ENCODE assay signal across 22 cellular contexts in genomic region chr1:116207126-116207735, GRCh38.
"Had no signal": no experiment of that assay in that cellular context is flagged by ENCODE, and none has a peak within 500 bp of the region (broad histone marks: within the 10 kb centered on the region; RNA-seq: fewer than 3 reads in every experiment).

No MANE protein-coding gene starts in this region.

- H3K9me3 ChIP-seq: SK-N-SH had no signal

- H3K4me2 ChIP-seq: SK-N-SH had no signal

- H3K9ac ChIP-seq: SK-N-SH had no signal

- H3K4me3 ChIP-seq: cardiac muscle cell had no signal

- H3K27me3 ChIP-seq: brain microvascular endothelial cell, cardiac muscle cell had no signal

- H3K27ac ChIP-seq: brain microvascular endothelial cell, cardiac muscle cell had no signal

- DNase-seq: activated CD4-positive, alpha-beta T cell treated with anti-CD3 and anti-CD28 coated beads for 48 hours; activated CD4-positive, alpha-beta T cell treated with anti-CD3 and anti-CD28 coated beads, Interleukin-2, amount 50 U/mL, for 4 hours; activated CD4-positive, CD25-positive, alpha-beta regulatory T cell treated with anti-CD3 and anti-CD28 coated beads, Interleukin-2, amount 50 U/mL, for 72 hours; activated CD8-positive, alpha-beta memory T cell treated with anti-CD3 and anti-CD28 coated beads, Interleukin-2, amount 50 U/mL, for 48 hours; activated CD8-positive, alpha-beta T cell treated with anti-CD3 and anti-CD28 coated beads, Interleukin-2, amount 10 ng/mL, durations not matched to agents 7 days and 5 days; activated effector memory CD4-positive, alpha-beta T cell treated with anti-CD3 and anti-CD28 coated beads, Interleukin-2, amount 50 U/mL, for 16 hours; activated naive CD4-positive, alpha-beta T cell treated with Interleukin-2 at 50 U/mL for 16 hours; activated naive CD8-positive, alpha-beta T cell treated with anti-CD3 and anti-CD28 coated beads for 36 hours; activated T-cell treated with anti-CD3 and anti-CD28 coated beads, Interleukin-2, amount 50 U/mL, for 1 hour; brain microvascular endothelial cell; MM.1S; NCI-H1105; NCI-H1436; NCI-H1694 treated with DMSO at 0.1 percent for 48 hours; NCI-H2081 treated with DMSO at 0.1 percent for 48 hours; NCI-H2171 treated with DMSO at 0.1 percent for 48 hours; NCI-H226; NCI-H526 treated with DMSO at 0.1 percent for 48 hours; NCI-H82; SK-N-SH; T-helper 1 cell had no signal

- H3K36me3 ChIP-seq: brain microvascular endothelial cell, cardiac muscle cell had no signal

- ATAC-seq: activated CD8-positive, alpha-beta T cell treated with anti-CD3 and anti-CD28 coated beads, Interleukin-2, amount 10 ng/mL, durations not matched to agents 7 days and 5 days had no signal
